8 cellular contexts compared by ENCODE assay signal in genomic region chr9:71806916-71807315, GRCh38. TPM values are rescaled to one million over a fixed set of nuclear protein-coding genes. Genes with fewer than 3 reads are reported as not detected.
A peak's percentile ranks its signal among the peaks of the same experiment; 100 is the strongest.
DNase-seq lines count a peak whose midpoint lies in the region; ATAC-seq and TF ChIP-seq lines count a peak whose summit lies in the region.

No MANE protein-coding gene starts in this region.

- peak overlapping the region; percentile 5; the same call in 1 of the 2 replicates for H3K27ac ChIP-seq in BLaER1
- H3K27ac ChIP-seq in left lung, result no peak overlapping the region

- no peak overlapping the region for H3K4me3 Mint-ChIP-seq in chondrocyte (ENCODE audit: unreplicated experiment)

- TF ChIP-seq CTCF in chondrocyte (IDR thresholded peaks at IDR 0.05) (peak; percentile 93), left lung (IDR thresholded peaks at IDR 0.05) (peak; percentile 78 to 80)

- no peaks in the 10 kb centered on the region for H3K36me3 ChIP-seq in BLaER1
- H3K36me3 ChIP-seq in left lung, result no peaks in the 10 kb centered on the region

- intact Hi-C loops in left lung (cut with DNase I), result no loop called here

- peak; percentile 98 for ATAC-seq in GM19023 (IDR thresholded peaks at IDR 0.05; ENCODE audit: unreplicated experiment)
- peak; percentile 89 for ATAC-seq in HG03108 (IDR thresholded peaks at IDR 0.05; ENCODE audit: unreplicated experiment)
- peak; percentile 100 for ATAC-seq in left lung

- H3K9ac ChIP-seq in BLaER1, result no peak overlapping the region

- DNase-seq in NCI-H2171 treated with DMSO at 0.1 percent for 48 hours (lab: John Stamatoyannopoulos, UW), result peak; percentile 69
- peak; percentile 36 for DNase-seq in activated CD4-positive, CD25-positive, alpha-beta regulatory T cell treated with anti-CD3 and anti-CD28 coated beads, Interleukin-2, amount 50 U/mL, for 16 hours (ENCODE audit: low read depth, low spot score)
- DNase-seq in chondrocyte (ENCODE audit: low spot score), result no peak
- peak in 1 of 2 donors; percentile 60 for DNase-seq in left lung
- DNase-seq in stimulated activated CD8-positive, alpha-beta memory T cell treated with anti-CD3 and anti-CD28 coated beads, Interleukin-2, amount 100 ng/mL, for 48 hours (ENCODE audit: low read depth in 2 of 2), result peak; percentile 27 to 29

- H3K4me3 ChIP-seq in BLaER1 (no peak overlapping the region), left lung (no peak overlapping the region)

- H3K27me3 ChIP-seq in BLaER1 (no peaks in the 10 kb centered on the region), left lung (no peaks in the 10 kb centered on the region)

- H3K9me3 ChIP-seq in BLaER1 (peaks cover 10% of the 10 kb centered on the region), left lung (no peaks in the 10 kb centered on the region)

- H3K4me1 ChIP-seq in BLaER1, result peaks cover 14% of the 10 kb centered on the region
- no peaks in the 10 kb centered on the region for H3K4me1 ChIP-seq in left lung

- H3K27me3 Mint-ChIP-seq in chondrocyte (ENCODE audit: low read depth), result peaks cover 4% of the 10 kb centered on the region

- H3K4me2 ChIP-seq in BLaER1, result peak overlapping the region; percentile 34; the same call in 1 of the 2 replicates

- no peaks in the 10 kb centered on the region for H3K4me1 Mint-ChIP-seq in chondrocyte (ENCODE audit: low read depth)

- no peaks in the 10 kb centered on the region for H3K36me3 Mint-ChIP-seq in chondrocyte (ENCODE audit: low read depth)

- H3K9me3 Mint-ChIP-seq in chondrocyte (ENCODE audit: low read depth), result no peaks in the 10 kb centered on the region

- no peak overlapping the region for H3K27ac Mint-ChIP-seq in chondrocyte (ENCODE audit: unreplicated experiment)

- H4K20me1 ChIP-seq in BLaER1, result no peaks in the 10 kb centered on the region

RNA-seq across cellular contexts. Expression of gene CEMIP2, which starts 38.6 kb away (rescaled TPM):
- total RNA-seq in chondrocyte, result 23.3 to 24.4 TPM (median 23.7 TPM) in 3 replicates
- total RNA-seq in left lung, result 100 to 1,000 TPM in 1 of 2 donors, 10 to 100 TPM in 1; 93.5 to 111 TPM
